Comparison of ENCODE assay signal across 3 cellular contexts in genomic region chrX:40661489-40661888, GRCh38.
"Had no signal": no experiment of that assay in that cellular context is flagged by ENCODE, and none has a peak within 500 bp of the region (broad histone marks: within the 10 kb centered on the region; RNA-seq: fewer than 3 reads in every experiment).

No MANE protein-coding gene starts in this region.

- DNase-seq: GDM1, GF-D8 had no signal

- ATAC-seq: GM12878 had no signal
